Comparison of ENCODE assay signal across 15 cellular contexts in the genomic region with DNA sequence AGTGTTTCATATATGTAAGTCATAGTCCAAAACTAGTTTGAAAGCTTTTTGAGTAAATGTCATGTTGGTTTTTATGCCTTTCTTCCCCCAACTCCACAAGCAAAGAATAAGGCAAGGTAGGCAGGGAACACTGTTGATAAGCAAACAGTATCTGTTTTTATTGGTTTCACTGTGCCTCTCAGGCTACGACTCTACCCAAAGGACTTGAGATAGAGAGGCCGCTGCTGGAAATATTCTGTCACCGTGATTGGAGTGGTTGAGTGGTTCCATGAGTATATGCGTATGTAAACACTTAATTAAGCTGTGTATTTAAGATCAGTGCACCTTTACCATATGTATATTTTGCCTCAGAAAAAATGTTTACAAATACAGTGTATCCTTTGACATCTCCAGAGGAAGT.
DNase-seq lines count a peak whose midpoint lies in the region; ATAC-seq and TF ChIP-seq lines count a peak whose summit lies in the region.
"Had no signal": no experiment of that assay in that cellular context is flagged by ENCODE, and none has a peak within 500 bp of the region (broad histone marks: within the 10 kb centered on the region; RNA-seq: fewer than 3 reads in every experiment).

No MANE protein-coding gene starts in this region.

- ATAC-seq in left lung (peak; percentile 95), natural killer cell (no peak)

- H3F3A ChIP-seq in Loucy (ENCODE audit: low read depth), result peaks cover 9% of the 10 kb centered on the region

- peak overlapping the region; percentile 74 for H3K4me2 ChIP-seq in Loucy (ENCODE audit: low read depth, low read length, poor library complexity, severe bottlenecking)
- H3K4me2 ChIP-seq: hepatocyte had no signal

- H3K36me3 ChIP-seq in Loucy (ENCODE audit: insufficient read depth, low read length) (no peaks in the 10 kb centered on the region), left lung (no peaks in the 10 kb centered on the region)

- H3K27me3 ChIP-seq in Loucy (ENCODE audit: insufficient read depth, low read length, poor library complexity, severe bottlenecking), result no peaks in the 10 kb centered on the region
- H3K27me3 ChIP-seq in left lung, result no peaks in the 10 kb centered on the region
- H3K27me3 ChIP-seq: hepatocyte had no signal

- H3K4me3 ChIP-seq in Loucy (ENCODE audit: low read length, poor library complexity, severe bottlenecking), result peak overlapping the region; percentile 41
- no peak overlapping the region for H3K4me3 ChIP-seq in left lung
- H3K4me3 ChIP-seq: hepatocyte had no signal

- H3K4me1 ChIP-seq in Loucy (ENCODE audit: insufficient read depth, low read length, poor library complexity, severe bottlenecking) (peaks cover 41% of the 10 kb centered on the region), left lung (no peaks in the 10 kb centered on the region)

- no peaks in the 10 kb centered on the region for H3K9me3 Mint-ChIP-seq in natural killer cell
- H3K9me3 Mint-ChIP-seq in activated CD4-positive, alpha-beta memory T cell treated with anti-CD3 and anti-CD28 coated beads, Interleukin-2, amount 10 ng/mL, durations not matched to agents 7 days and 5 days, result no peaks in the 10 kb centered on the region
- H3K9me3 Mint-ChIP-seq: H9 had no signal

- H3K9me2 ChIP-seq in Loucy (replicated peaks; ENCODE audit: low read depth, low read length), result no peaks in the 10 kb centered on the region

- H3K9ac ChIP-seq in Loucy (ENCODE audit: low read depth, low read length, poor library complexity, severe bottlenecking), result peak overlapping the region; percentile 64

- H3K27ac Mint-ChIP-seq in natural killer cell, result no peak overlapping the region
- H3K27ac Mint-ChIP-seq in activated CD4-positive, alpha-beta memory T cell treated with anti-CD3 and anti-CD28 coated beads, Interleukin-2, amount 10 ng/mL, durations not matched to agents 7 days and 5 days, result no peak overlapping the region

- peaks cover 5 to 17% of the 10 kb centered on the region in 2 donors for H3K4me1 Mint-ChIP-seq in natural killer cell
- no peaks in the 10 kb centered on the region for H3K4me1 Mint-ChIP-seq in activated CD4-positive, alpha-beta memory T cell treated with anti-CD3 and anti-CD28 coated beads, Interleukin-2, amount 10 ng/mL, durations not matched to agents 7 days and 5 days

- no peaks in the 10 kb centered on the region for H3K9me3 ChIP-seq in Loucy (ENCODE audit: insufficient read depth, low read depth, low read length)
- H3K9me3 ChIP-seq in left lung, result no peaks in the 10 kb centered on the region

- H3K79me2 ChIP-seq in Loucy (ENCODE audit: insufficient read depth, low read length), result no peaks in the 10 kb centered on the region
- H3K79me2 ChIP-seq: hepatocyte had no signal

- no peak overlapping the region for H2AFZ ChIP-seq in Loucy (ENCODE audit: low read length)
- H2AFZ ChIP-seq: hepatocyte had no signal

- POLR2A ChIA-PET in activated CD4-positive, alpha-beta memory T cell treated with anti-CD3 and anti-CD28 coated beads, Interleukin-2, amount 10 ng/mL, durations not matched to agents 7 days and 5 days (lab: Charles Lee), result no interaction called here

- intact Hi-C loops in left lung (cut with DNase I), result no loop called here
- intact Hi-C loops in natural killer cell (cut with micrococcal nuclease), result no loop called here

- H3K27ac ChIP-seq in left lung, result no peak overlapping the region
- H3K27ac ChIP-seq: hepatocyte had no signal

- TF ChIP-seq CTCF in Loucy (conservative IDR thresholded peaks at IDR 0.05; ENCODE audit: low read length) (no peak), left lung (IDR thresholded peaks at IDR 0.05) (no peak), natural killer cell (IDR thresholded peaks at IDR 0.05) (no peak)

- H3K4me3 Mint-ChIP-seq in natural killer cell, result no peak overlapping the region
- no peak overlapping the region for H3K4me3 Mint-ChIP-seq in activated CD4-positive, alpha-beta memory T cell treated with anti-CD3 and anti-CD28 coated beads, Interleukin-2, amount 10 ng/mL, durations not matched to agents 7 days and 5 days
- H3K4me3 Mint-ChIP-seq: H9 had no signal

- H4K20me1 ChIP-seq in Loucy (ENCODE audit: insufficient read depth, low read length, poor library complexity, severe bottlenecking), result no peaks in the 10 kb centered on the region

- H3K27me3 Mint-ChIP-seq in natural killer cell (ENCODE audit: low read depth in 2 of 2), result no peaks in the 10 kb centered on the region
- no peaks in the 10 kb centered on the region for H3K27me3 Mint-ChIP-seq in activated CD4-positive, alpha-beta memory T cell treated with anti-CD3 and anti-CD28 coated beads, Interleukin-2, amount 10 ng/mL, durations not matched to agents 7 days and 5 days

- H3K36me3 Mint-ChIP-seq in natural killer cell, result no peaks in the 10 kb centered on the region
- H3K36me3 Mint-ChIP-seq in activated CD4-positive, alpha-beta memory T cell treated with anti-CD3 and anti-CD28 coated beads, Interleukin-2, amount 10 ng/mL, durations not matched to agents 7 days and 5 days (ENCODE audit: low read depth), result no peaks in the 10 kb centered on the region

- CTCF ChIA-PET in activated CD4-positive, alpha-beta memory T cell treated with anti-CD3 and anti-CD28 coated beads, Interleukin-2, amount 10 ng/mL, durations not matched to agents 7 days and 5 days (lab: Charles Lee), result interaction anchor here (0.8 to 0.9 kb wide), 2 partner anchors 12 to 26 kb away, joined by 3 to 4 read pairs; no protein-coding TSS in a partner anchor

- DNase-seq in DMS153 treated with DMSO at 0.1 percent for 48 hours (lab: John Stamatoyannopoulos, UW; ENCODE audit: unreplicated experiment), result peak; percentile 92
- peak; percentile 80 for DNase-seq in NCI-H345 (lab: John Stamatoyannopoulos, UW)
- no peak for DNase-seq in left lung
- DNase-seq in natural killer cell, result no peak
- DNase-seq in activated CD4-positive, alpha-beta memory T cell treated with anti-CD3 and anti-CD28 coated beads, Interleukin-2, amount 10 ng/mL, durations not matched to agents 7 days and 5 days, result no peak
- no peak for DNase-seq in GDM1 (lab: John Stamatoyannopoulos, UW)
- DNase-seq: activated CD4-positive, alpha-beta T cell treated with anti-CD3 and anti-CD28 coated beads for 48 hours; activated gamma-delta T cell treated with Interleukin-2 at 50 U/mL for 16 hours; H9; islet precursor cell; NCI-H446; nucleus accumbens; stimulated activated CD4-positive, alpha-beta T cell treated with anti-CD3 and anti-CD28 coated beads, Interleukin-12 subunit alpha, Interleukin-12 subunit beta, amount 100 ng/mL, for 4 hours had no signal

Comparison
In these comparisons a context has a peak if more than half of its experiments do, and no peak if none do; other contexts are left out.
1. DNase-seq: peak in DMS153 treated with DMSO at 0.1 percent for 48 hours (single experiment) and NCI-H345 (single experiment); none in left lung (0 of 2), natural killer cell (single experiment), activated CD4-positive, alpha-beta memory T cell treated with anti-CD3 and anti-CD28 coated beads, Interleukin-2, amount 10 ng/mL, durations not matched to agents 7 days and 5 days (single experiment) and GDM1 (single experiment).